ENCODE assay signal across 13 cellular contexts in genomic region chr22:19039448-19039780, GRCh38.
DNase-seq lines count a peak whose midpoint lies in the region; ATAC-seq and TF ChIP-seq lines count a peak whose summit lies in the region.
"Had no signal": no experiment of that assay in that cellular context is flagged by ENCODE, and none has a peak within 500 bp of the region (broad histone marks: within the 10 kb centered on the region; RNA-seq: fewer than 3 reads in every experiment).

No MANE protein-coding gene starts in this region.

- peaks cover 69% of the 10 kb centered on the region for H3K36me3 Mint-ChIP-seq in CD8-positive, alpha-beta T cell

- peaks cover 4% of the 10 kb centered on the region for H3K4me1 Mint-ChIP-seq in CD8-positive, alpha-beta T cell (ENCODE audit: low read depth)

- H3K9me3 ChIP-seq in CD8-positive, alpha-beta T cell (ENCODE audit: low read length), result no peaks in the 10 kb centered on the region
- no peaks in the 10 kb centered on the region for H3K9me3 ChIP-seq in lower lobe of right lung
- no peaks in the 10 kb centered on the region for H3K9me3 ChIP-seq in aorta (ENCODE audit: control insufficient read depth, low read length)
- H3K9me3 ChIP-seq: A549; BLaER1 treated with 17β-estradiol and CSF1 and Interleukin-3, amounts not matched to agents 10 nM and 100 nM had no signal

- H3K4me1 ChIP-seq in CD8-positive, alpha-beta T cell (ENCODE audit: insufficient read depth, low read length), result no peaks in the 10 kb centered on the region
- H3K4me1 ChIP-seq in lower lobe of right lung (no peaks in the 10 kb centered on the region), aorta (ENCODE audit: control insufficient read depth in 1 of 2, insufficient read depth in 2 of 2, low read length in 2 of 2) (no peaks in the 10 kb centered on the region)
- H3K4me1 ChIP-seq: A549 had no signal

- intact Hi-C loops in CD8-positive, alpha-beta T cell (cut with DNase I, micrococcal nuclease), result no loop called here
- intact Hi-C loops in lower lobe of right lung (cut with DNase I) (no loop called here), aorta (cut with DNase I) (no loop called here)

- CTCF ChIA-PET in CD8-positive, alpha-beta T cell (lab: Charles Lee), result no interaction called here
- CTCF ChIA-PET in RWPE1 (lab: Yijun Ruan, JAX), result no interaction called here

- no peaks in the 10 kb centered on the region for H3K27me3 Mint-ChIP-seq in CD8-positive, alpha-beta T cell (ENCODE audit: low read depth)
- H3K27me3 Mint-ChIP-seq: CD4-positive, CD25-positive, alpha-beta regulatory T cell had no signal

- WGBS in aorta, 2 donors, result 82 to 85% methylated on average over 8 of the region's 8 CpGs

- no peaks in the 10 kb centered on the region for H3K27me3 ChIP-seq in CD8-positive, alpha-beta T cell (ENCODE audit: insufficient read depth, low read length)
- H3K27me3 ChIP-seq in lower lobe of right lung (ENCODE audit: low read depth), result no peaks in the 10 kb centered on the region
- no peaks in the 10 kb centered on the region for H3K27me3 ChIP-seq in aorta (ENCODE audit: control insufficient read depth in 1 of 2, insufficient read depth in 2 of 2, low read length in 1 of 2)
- H3K27me3 ChIP-seq: BLaER1 treated with 17β-estradiol and CSF1 and Interleukin-3, amounts not matched to agents 10 nM and 100 nM had no signal

- TF ChIP-seq CTCF in CD8-positive, alpha-beta T cell (IDR thresholded peaks at IDR 0.05), result no peak
- TF ChIP-seq CTCF in RWPE1 (conservative IDR thresholded peaks at IDR 0.05; ENCODE audit: low read depth), result no peak
- TF ChIP-seq CTCF in lower lobe of right lung (IDR thresholded peaks at IDR 0.05), result no peak

- no peak for DNase-seq in CD8-positive, alpha-beta T cell
- DNase-seq in RWPE1 (ENCODE audit: low spot score), result no peak
- DNase-seq in lower lobe of right lung, result peak; percentile 20
- DNase-seq in aorta, result peak; percentile 9 to 16
- DNase-seq in AG08396 (ENCODE audit: low spot score), result no peak
- no peak for DNase-seq in effector CD4-positive, alpha-beta T cell
- DNase-seq: AML-193; CD4-positive, CD25-positive, alpha-beta regulatory T cell; DND-41; GDM1; KBM-7 had no signal

- ATAC-seq in CD8-positive, alpha-beta T cell, result no peak
- ATAC-seq in lower lobe of right lung (no peak), aorta (ENCODE audit: low FRiP score) (no peak)
- ATAC-seq: A549 had no signal

- peak overlapping the region; percentile 18 for H3K27ac Mint-ChIP-seq in CD8-positive, alpha-beta T cell
- H3K27ac Mint-ChIP-seq: CD4-positive, CD25-positive, alpha-beta regulatory T cell had no signal

- no peaks in the 10 kb centered on the region for H3K9me3 Mint-ChIP-seq in CD8-positive, alpha-beta T cell
- H3K9me3 Mint-ChIP-seq: CD4-positive, CD25-positive, alpha-beta regulatory T cell had no signal

- no peak overlapping the region for H3K27ac ChIP-seq in CD8-positive, alpha-beta T cell (ENCODE audit: low read depth, low read length)
- H3K27ac ChIP-seq in RWPE1, result peak overlapping the region; percentile 5
- H3K27ac ChIP-seq in lower lobe of right lung, result no peak overlapping the region
- no peak overlapping the region for H3K27ac ChIP-seq in aorta (ENCODE audit: low read depth in 1 of 2, low read length in 2 of 2)
- H3K27ac ChIP-seq: A549; BLaER1 treated with 17β-estradiol and CSF1 and Interleukin-3, amounts not matched to agents 10 nM and 100 nM had no signal

- H3K36me3 ChIP-seq in CD8-positive, alpha-beta T cell (ENCODE audit: insufficient read depth, low read length), result peaks cover 27% of the 10 kb centered on the region
- H3K36me3 ChIP-seq in lower lobe of right lung (peaks cover 78% of the 10 kb centered on the region), aorta (ENCODE audit: control insufficient read depth in 1 of 2, insufficient read depth in 2 of 2, low read length in 1 of 2) (peaks cover 2 to 9% of the 10 kb centered on the region in 2 donors)

- no peak overlapping the region for H3K4me3 ChIP-seq in CD8-positive, alpha-beta T cell (ENCODE audit: low read depth, low read length)
- H3K4me3 ChIP-seq in lower lobe of right lung (no peak overlapping the region), aorta (ENCODE audit: low read length in 2 of 2) (no peak overlapping the region)
- H3K4me3 ChIP-seq: A549; BLaER1 treated with 17β-estradiol and CSF1 and Interleukin-3, amounts not matched to agents 10 nM and 100 nM had no signal

- H3K4me3 Mint-ChIP-seq in CD8-positive, alpha-beta T cell, result no peak overlapping the region
- H3K4me3 Mint-ChIP-seq: CD4-positive, CD25-positive, alpha-beta regulatory T cell had no signal

- POLR2A ChIA-PET in CD8-positive, alpha-beta T cell (lab: Charles Lee), result no interaction called here
- POLR2A ChIA-PET in RWPE1 (lab: Yijun Ruan, JAX; ENCODE audit: low non-redundant PET), result no interaction called here

Comparison
In these comparisons a context has a peak if more than half of its experiments do, and no peak if none do; other contexts are left out.
1. DNase-seq: peak in lower lobe of right lung (single experiment) and aorta (2 of 2); none in CD8-positive, alpha-beta T cell (0 of 7), RWPE1 (single experiment), AG08396 (single experiment) and effector CD4-positive, alpha-beta T cell (single experiment).